Comparison of ENCODE assay signal across 8 cellular contexts in genomic region chr2:200756618-200757321, GRCh38. TPM values are rescaled to one million over a fixed set of nuclear protein-coding genes. Genes with fewer than 3 reads are reported as not detected.
A peak's percentile ranks its signal among the peaks of the same experiment; 100 is the strongest.
DNase-seq lines count a peak whose midpoint lies in the region; ATAC-seq, FAIRE-seq and TF ChIP-seq lines count a peak whose summit lies in the region.

No MANE protein-coding gene starts in this region.

- no peaks in the 10 kb centered on the region for H3K27me3 ChIP-seq in astrocyte (ENCODE audit: insufficient read depth, low read length)
- H3K27me3 ChIP-seq in neural progenitor cell = no peaks in the 10 kb centered on the region

- H3K9me3 Mint-ChIP-seq in astrocyte (ENCODE audit: unreplicated experiment) (no peaks in the 10 kb centered on the region), neural progenitor cell (no peaks in the 10 kb centered on the region)

- no peaks in the 10 kb centered on the region for H3K9me3 ChIP-seq in astrocyte (ENCODE audit: insufficient read depth, low read depth, low read length)
- H3K9me3 ChIP-seq in neural progenitor cell (ENCODE audit: low read depth) = no peaks in the 10 kb centered on the region

- H3K27ac ChIP-seq in astrocyte (ENCODE audit: low read depth, low read length) (peak overlapping the region; percentile 58), neural progenitor cell (no peak overlapping the region)

- H3K27me3 Mint-ChIP-seq in astrocyte (ENCODE audit: low read depth, unreplicated experiment) = no peaks in the 10 kb centered on the region
- H3K27me3 Mint-ChIP-seq in neural progenitor cell (ENCODE audit: insufficient read depth, low read depth) = peaks cover 7% of the 10 kb centered on the region

- H3K4me1 ChIP-seq in astrocyte (ENCODE audit: insufficient read depth, low read length) (peaks cover 33% of the 10 kb centered on the region), neural progenitor cell (no peaks in the 10 kb centered on the region)

- no peaks in the 10 kb centered on the region for H4K20me1 ChIP-seq in astrocyte (ENCODE audit: insufficient read depth, low read length)
- H4K20me1 ChIP-seq in neural progenitor cell (ENCODE audit: low read depth) = no peaks in the 10 kb centered on the region

- no peak for TF ChIP-seq CTCF in astrocyte (IDR thresholded peaks at IDR 0.05; ENCODE audit: insufficient read depth, low read depth, low read length)
- no peak for TF ChIP-seq CTCF in neural progenitor cell (IDR thresholded peaks at IDR 0.05)

- H3K9ac ChIP-seq in astrocyte (ENCODE audit: low read length) (peak overlapping the region; percentile 49), neural progenitor cell (no peak overlapping the region)

- H3K27ac Mint-ChIP-seq in astrocyte (ENCODE audit: unreplicated experiment) = peak overlapping the region; percentile 69
- H3K27ac Mint-ChIP-seq in neural progenitor cell = no peak overlapping the region

- H3K36me3 ChIP-seq in astrocyte (ENCODE audit: insufficient read depth, low read length) (no peaks in the 10 kb centered on the region), neural progenitor cell (no peaks in the 10 kb centered on the region)

- H3K4me3 ChIP-seq in astrocyte (ENCODE audit: insufficient read depth, low read depth, low read length) (no peak overlapping the region), neural progenitor cell (no peak overlapping the region)

- no peaks in the 10 kb centered on the region for H3F3A ChIP-seq in neural progenitor cell (ENCODE audit: low read depth)

- FAIRE-seq in astrocyte (lab: Jason Lieb, UNC) = peak; percentile 75

- peak; percentile 54 for ATAC-seq in GM18508 (IDR thresholded peaks at IDR 0.05; ENCODE audit: insufficient read depth, unreplicated experiment)
- peak; percentile 81 for ATAC-seq in HG03108 (IDR thresholded peaks at IDR 0.05; ENCODE audit: unreplicated experiment)

- H3K79me2 ChIP-seq in astrocyte (ENCODE audit: insufficient read depth, low read length) (no peaks in the 10 kb centered on the region), neural progenitor cell (ENCODE audit: low read depth) (no peaks in the 10 kb centered on the region)

- DNase-seq in astrocyte (ENCODE audit: low read depth) (peak; percentile 88), neural progenitor cell (ENCODE audit: low spot score) (no peak), NCI-H2081 treated with DMSO at 0.1 percent for 48 hours (lab: John Stamatoyannopoulos, UW) (no peak), NOMO-1 treated with dmso at 0.1 percent for 144 hours (lab: John Stamatoyannopoulos, UW; ENCODE audit: unreplicated experiment) (no peak), occipital lobe (lab: John Stamatoyannopoulos, UW) (no peak), SIG-M5 (lab: John Stamatoyannopoulos, UW) (no peak)

- H3K4me3 Mint-ChIP-seq in astrocyte (ENCODE audit: unreplicated experiment) (no peak overlapping the region), neural progenitor cell (no peak overlapping the region)

- peak overlapping the region; percentile 1 for H2AFZ ChIP-seq in astrocyte (ENCODE audit: low read depth, low read length)
- peak overlapping the region; percentile 11 for H2AFZ ChIP-seq in neural progenitor cell (replicated peaks)

- H3K36me3 Mint-ChIP-seq in astrocyte (ENCODE audit: low read depth, unreplicated experiment) (no peaks in the 10 kb centered on the region), neural progenitor cell (no peaks in the 10 kb centered on the region)

- H3K4me1 Mint-ChIP-seq in astrocyte (ENCODE audit: low read depth, unreplicated experiment) = peaks cover 25% of the 10 kb centered on the region
- H3K4me1 Mint-ChIP-seq in neural progenitor cell = no peaks in the 10 kb centered on the region

- H3K4me2 ChIP-seq in astrocyte (ENCODE audit: low read length) (peak overlapping the region; percentile 65), neural progenitor cell (no peak overlapping the region)

RNA-seq across cellular contexts. Expression of gene BZW1, which starts 54.9 kb away (rescaled TPM):
- 311 and 322 TPM in 2 replicates for total RNA-seq in astrocyte
- total RNA-seq in neural progenitor cell (ENCODE audit: low replicate concordance) = 374 and 421 TPM in 2 replicates
- 444 TPM for total RNA-seq in occipital lobe
